In the genomic region with DNA sequence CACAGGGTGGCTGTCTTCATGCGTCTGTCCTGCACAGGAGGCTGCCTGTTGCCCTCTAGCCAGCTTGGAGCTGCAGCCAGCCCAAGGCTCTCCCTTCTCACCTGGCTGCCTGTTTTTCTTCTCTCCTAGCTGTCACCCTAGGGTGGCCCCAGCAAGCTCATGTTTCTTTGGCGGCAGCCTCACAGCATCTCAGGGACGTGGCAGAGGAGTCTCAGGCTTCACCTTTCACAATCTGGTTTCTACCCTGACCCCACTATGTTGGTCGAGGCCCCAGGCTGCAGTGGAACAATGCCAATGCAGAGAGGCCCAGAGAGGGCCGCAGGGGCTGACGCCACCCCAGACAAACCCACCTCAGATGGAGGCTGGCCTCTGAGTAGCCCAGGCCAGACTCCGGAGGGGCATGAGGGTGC, we compare ENCODE assay signal across 17 cellular contexts. TPM values are rescaled to one million over a fixed set of nuclear protein-coding genes. Genes with fewer than 3 reads are reported as not detected.
"Had no signal": no experiment of that assay in that cellular context is flagged by ENCODE, and none has a peak within 500 bp of the region (broad histone marks: within the 10 kb centered on the region; RNA-seq: fewer than 3 reads in every experiment).

No MANE protein-coding gene starts in this region.

- H3K4me1 ChIP-seq: prostate gland had no signal

- DNase-seq: activated CD4-positive, alpha-beta T cell treated with anti-CD3 and anti-CD28 coated beads, Interleukin-2, amount 50 U/mL, for 48 hours; activated naive CD4-positive, alpha-beta T cell treated with anti-CD3 and anti-CD28 coated beads, Interleukin-2, amount 10 ng/mL, durations not matched to agents 7 days and 5 days; islet precursor cell; occipital lobe; T1000; testis had no signal

- H3K36me3 Mint-ChIP-seq: memory B cell; natural killer cell treated with Interleukin-12 subunit alpha and Interleukin-12 subunit beta and Interleukin-15 and Interleukin-18, amount 100 ng/mL, for 72 hours; T-cell had no signal

- H3K27ac ChIP-seq: cardiac muscle cell, hepatocyte, prostate gland, right lobe of liver, testis had no signal

- H3K36me3 ChIP-seq: cardiac muscle cell, prostate gland, right lobe of liver had no signal

- H3K27ac Mint-ChIP-seq: activated naive CD4-positive, alpha-beta T cell treated with anti-CD3 and anti-CD28 coated beads, Interleukin-2, amount 10 ng/mL, durations not matched to agents 7 days and 5 days; activated T-helper 17 cell treated with anti-CD3 and anti-CD28 coated beads, Interleukin-2, amount 50 U/mL, for 72 hours; memory B cell; natural killer cell treated with Interleukin-12 subunit alpha and Interleukin-12 subunit beta and Interleukin-15 and Interleukin-18, amount 100 ng/mL, for 72 hours; stimulated activated naive CD8-positive, alpha-beta T cell treated with anti-CD3 and anti-CD28 coated beads, Interleukin-15, Interleukin-2, amounts not matched to agents 100 ng/mL and 50 ng/mL, for 24 hours; T-cell had no signal

- H2AFZ ChIP-seq: hepatocyte had no signal

- ATAC-seq: activated T-helper 17 cell treated with anti-CD3 and anti-CD28 coated beads, Interleukin-2, amount 50 U/mL, for 72 hours; natural killer cell treated with Interleukin-12 subunit alpha and Interleukin-12 subunit beta and Interleukin-15 and Interleukin-18, amount 100 ng/mL, for 72 hours; T-cell had no signal

- H3K9me3 Mint-ChIP-seq: activated naive CD4-positive, alpha-beta T cell treated with anti-CD3 and anti-CD28 coated beads, Interleukin-2, amount 10 ng/mL, durations not matched to agents 7 days and 5 days; activated T-helper 17 cell treated with anti-CD3 and anti-CD28 coated beads, Interleukin-2, amount 50 U/mL, for 72 hours; memory B cell; natural killer cell treated with Interleukin-12 subunit alpha and Interleukin-12 subunit beta and Interleukin-15 and Interleukin-18, amount 100 ng/mL, for 72 hours; stimulated activated naive CD8-positive, alpha-beta T cell treated with anti-CD3 and anti-CD28 coated beads, Interleukin-15, Interleukin-2, amounts not matched to agents 100 ng/mL and 50 ng/mL, for 24 hours; T-cell had no signal

- H3K9me3 ChIP-seq: prostate gland, right lobe of liver, testis had no signal

- H3K4me3 Mint-ChIP-seq: activated naive CD4-positive, alpha-beta T cell treated with anti-CD3 and anti-CD28 coated beads, Interleukin-2, amount 10 ng/mL, durations not matched to agents 7 days and 5 days; activated T-helper 17 cell treated with anti-CD3 and anti-CD28 coated beads, Interleukin-2, amount 50 U/mL, for 72 hours; memory B cell; natural killer cell treated with Interleukin-12 subunit alpha and Interleukin-12 subunit beta and Interleukin-15 and Interleukin-18, amount 100 ng/mL, for 72 hours; stimulated activated naive CD8-positive, alpha-beta T cell treated with anti-CD3 and anti-CD28 coated beads, Interleukin-15, Interleukin-2, amounts not matched to agents 100 ng/mL and 50 ng/mL, for 24 hours had no signal

- FAIRE-seq: colon, endometrium had no signal

- H3K27me3 ChIP-seq: testis had no signal

- H3K4me1 Mint-ChIP-seq: activated T-helper 17 cell treated with anti-CD3 and anti-CD28 coated beads, Interleukin-2, amount 50 U/mL, for 72 hours had no signal

- H3K4me3 ChIP-seq: cardiac muscle cell, hepatocyte, prostate gland, right lobe of liver, testis had no signal

- H3K4me2 ChIP-seq: hepatocyte had no signal

RNA-seq across cellular contexts. Expression of a gene that starts 2.5 kb away (rescaled TPM):
- total RNA-seq: natural killer cell treated with Interleukin-12 subunit alpha and Interleukin-12 subunit beta and Interleukin-15 and Interleukin-18, amount 100 ng/mL, for 72 hours had no signal
